In genomic region chr3:179179979-179180758, GRCh38 we compare ENCODE assay signal across 9 cellular contexts. TPM values are rescaled to one million over a fixed set of nuclear protein-coding genes. Genes with fewer than 3 reads are reported as not detected.
DNase-seq lines count a peak whose midpoint lies in the region; ATAC-seq and TF ChIP-seq lines count a peak whose summit lies in the region.
"Had no signal": no experiment of that assay in that cellular context is flagged by ENCODE, and none has a peak within 500 bp of the region (broad histone marks: within the 10 kb centered on the region; RNA-seq: fewer than 3 reads in every experiment).

No MANE protein-coding gene starts in this region.

- H3K4me2 ChIP-seq in neural progenitor cell, result no peak overlapping the region

- peaks cover 3% of the 10 kb centered on the region for H3K4me1 ChIP-seq in mucosa of descending colon (ENCODE audit: low read depth)
- peaks cover 25% of the 10 kb centered on the region for H3K4me1 ChIP-seq in neural progenitor cell

- H3K27ac ChIP-seq in neural progenitor cell, result no peak overlapping the region

- DNase-seq in GM13976 (ENCODE audit: low spot score) (peak; percentile 29), NAMALWA (ENCODE audit: low spot score) (peak; percentile 36), cardiac fibroblast (ENCODE audit: low read depth in 2 of 2) (peak; percentile 48 to 85), omental fat pad (ENCODE audit: low spot score) (no peak), mucosa of descending colon (no peak), NK-92 (lab: John Stamatoyannopoulos, UW; ENCODE audit: unreplicated experiment) (no peak), ureter (ENCODE audit: low spot score) (no peak), neural progenitor cell (ENCODE audit: low spot score) (no peak)
- DNase-seq: activated T-cell treated with anti-CD3 and anti-CD28 coated beads, Interleukin-2, amount 50 U/mL, for 48 hours had no signal

- no peaks in the 10 kb centered on the region for H3F3A ChIP-seq in neural progenitor cell (ENCODE audit: low read depth)

- no peak overlapping the region for H2AFZ ChIP-seq in neural progenitor cell (replicated peaks)

- no peak overlapping the region for H3K4me3 Mint-ChIP-seq in neural progenitor cell

- H4K20me1 ChIP-seq in neural progenitor cell (ENCODE audit: low read depth), result peaks cover 38% of the 10 kb centered on the region

- H3K36me3 Mint-ChIP-seq in neural progenitor cell, result no peaks in the 10 kb centered on the region

- intact Hi-C loops in mucosa of descending colon (cut with DNase I, micrococcal nuclease), result no loop called here

- H3K79me2 ChIP-seq in neural progenitor cell (ENCODE audit: low read depth), result peaks cover 84% of the 10 kb centered on the region

- no peak overlapping the region for H3K9ac ChIP-seq in neural progenitor cell

- H3K9me3 Mint-ChIP-seq in neural progenitor cell, result no peaks in the 10 kb centered on the region

- in situ Hi-C loops in GM13976 (cut with MboI; ENCODE audit: low sequenced_read_pairs, unreplicated experiment), result no loop called here

- H3K27me3 Mint-ChIP-seq in neural progenitor cell (ENCODE audit: insufficient read depth, low read depth), result no peaks in the 10 kb centered on the region

- no peaks in the 10 kb centered on the region for H3K27me3 ChIP-seq in neural progenitor cell

- no peak overlapping the region for H3K27ac Mint-ChIP-seq in neural progenitor cell

- no peak for TF ChIP-seq CTCF in GM13976 (IDR thresholded peaks at IDR 0.05; ENCODE audit: borderline replicate concordance, control extremely low read depth, extremely low read depth, insufficient read depth, missing control alignments)
- TF ChIP-seq CTCF in cardiac fibroblast (IDR thresholded peaks at IDR 0.05; ENCODE audit: low read depth, low read length), result no peak
- no peak for TF ChIP-seq CTCF in omental fat pad (IDR thresholded peaks at IDR 0.05)
- no peak for TF ChIP-seq CTCF in mucosa of descending colon (IDR thresholded peaks at IDR 0.05)
- TF ChIP-seq CTCF in neural progenitor cell (IDR thresholded peaks at IDR 0.05), result no peak

- no peaks in the 10 kb centered on the region for H3K36me3 ChIP-seq in mucosa of descending colon (ENCODE audit: low read depth)
- H3K36me3 ChIP-seq in neural progenitor cell, result no peaks in the 10 kb centered on the region

- H3K9me3 ChIP-seq in mucosa of descending colon (no peaks in the 10 kb centered on the region), neural progenitor cell (ENCODE audit: low read depth) (no peaks in the 10 kb centered on the region)

- ATAC-seq in omental fat pad (ENCODE audit: low FRiP score) (peak; percentile 58), mucosa of descending colon (no peak)

- peaks cover 5% of the 10 kb centered on the region for H3K4me1 Mint-ChIP-seq in neural progenitor cell

- H3K4me3 ChIP-seq in cardiac fibroblast (replicated peaks in 1 of 2; ENCODE audit: low read depth in 2 of 2, low read length in 2 of 2), result no peak overlapping the region
- no peak overlapping the region for H3K4me3 ChIP-seq in mucosa of descending colon
- no peak overlapping the region for H3K4me3 ChIP-seq in neural progenitor cell

RNA-seq across cellular contexts. Expression of gene PIK3CA, which starts 32.0 kb away (rescaled TPM):
- total RNA-seq in omental fat pad (10 to 100 TPM; 28.8 to 75.6 (median 48.0) TPM), mucosa of descending colon (10 to 100 TPM; 16.5 to 30.6 (median 19.5) TPM), ureter (22.5 TPM), neural progenitor cell (ENCODE audit: low replicate concordance) (14.1 and 24.5 TPM in 2 replicates)

Comparison
In these comparisons a context has a peak if more than half of its experiments do, and no peak if none do; other contexts are left out.
1. DNase-seq: peak in GM13976 (single experiment), NAMALWA (single experiment) and cardiac fibroblast (2 of 2); none in omental fat pad (single experiment), mucosa of descending colon (0 of 3), NK-92 (single experiment), ureter (single experiment) and neural progenitor cell (single experiment).